ENCODE assay signal across 1 cellular context in the genomic region with DNA sequence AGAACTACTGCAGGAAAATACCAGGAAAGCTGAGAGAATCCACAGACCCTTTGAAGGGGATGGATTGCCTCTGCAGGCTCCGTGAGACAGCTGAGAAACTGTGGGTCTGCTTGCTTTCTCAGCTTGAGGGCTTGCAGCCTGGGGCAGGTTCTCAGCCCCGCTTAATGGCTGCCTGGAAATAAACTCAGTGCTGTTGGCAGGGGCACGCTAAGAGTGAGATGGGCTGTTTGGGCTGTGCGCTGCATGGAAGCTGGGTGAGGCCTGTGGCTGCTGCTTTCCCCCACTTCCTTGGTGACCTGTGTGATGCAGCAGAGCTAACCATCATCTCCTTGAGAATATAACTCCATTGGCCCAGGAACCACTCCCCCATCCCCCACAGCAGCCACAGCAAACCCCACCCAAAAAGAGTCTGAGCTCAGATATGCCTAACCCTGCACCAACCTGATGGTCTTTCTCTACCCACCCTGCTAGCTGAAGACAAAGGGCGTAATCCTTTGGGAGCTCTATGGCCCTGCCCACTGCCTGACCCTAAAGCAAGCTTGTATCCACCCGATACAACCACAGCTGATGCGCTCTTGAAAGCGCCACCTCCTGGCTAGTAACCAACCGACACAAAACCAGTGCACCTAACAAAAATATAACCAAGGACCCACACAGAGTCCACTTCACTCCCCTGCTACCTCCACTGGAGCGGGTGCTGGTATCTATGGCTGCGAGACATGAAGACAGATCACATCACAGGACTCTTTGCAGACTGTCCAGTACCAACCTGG.
TF ChIP-seq lines count a peak whose summit lies in the region.

No MANE protein-coding gene starts in this region.

TF ChIP-seq in HepG2, 621 proteins besides CTCF, POLR2A, EP300 and RAD21 (continued from another document):
- TF ChIP-seq, protein P1, sequence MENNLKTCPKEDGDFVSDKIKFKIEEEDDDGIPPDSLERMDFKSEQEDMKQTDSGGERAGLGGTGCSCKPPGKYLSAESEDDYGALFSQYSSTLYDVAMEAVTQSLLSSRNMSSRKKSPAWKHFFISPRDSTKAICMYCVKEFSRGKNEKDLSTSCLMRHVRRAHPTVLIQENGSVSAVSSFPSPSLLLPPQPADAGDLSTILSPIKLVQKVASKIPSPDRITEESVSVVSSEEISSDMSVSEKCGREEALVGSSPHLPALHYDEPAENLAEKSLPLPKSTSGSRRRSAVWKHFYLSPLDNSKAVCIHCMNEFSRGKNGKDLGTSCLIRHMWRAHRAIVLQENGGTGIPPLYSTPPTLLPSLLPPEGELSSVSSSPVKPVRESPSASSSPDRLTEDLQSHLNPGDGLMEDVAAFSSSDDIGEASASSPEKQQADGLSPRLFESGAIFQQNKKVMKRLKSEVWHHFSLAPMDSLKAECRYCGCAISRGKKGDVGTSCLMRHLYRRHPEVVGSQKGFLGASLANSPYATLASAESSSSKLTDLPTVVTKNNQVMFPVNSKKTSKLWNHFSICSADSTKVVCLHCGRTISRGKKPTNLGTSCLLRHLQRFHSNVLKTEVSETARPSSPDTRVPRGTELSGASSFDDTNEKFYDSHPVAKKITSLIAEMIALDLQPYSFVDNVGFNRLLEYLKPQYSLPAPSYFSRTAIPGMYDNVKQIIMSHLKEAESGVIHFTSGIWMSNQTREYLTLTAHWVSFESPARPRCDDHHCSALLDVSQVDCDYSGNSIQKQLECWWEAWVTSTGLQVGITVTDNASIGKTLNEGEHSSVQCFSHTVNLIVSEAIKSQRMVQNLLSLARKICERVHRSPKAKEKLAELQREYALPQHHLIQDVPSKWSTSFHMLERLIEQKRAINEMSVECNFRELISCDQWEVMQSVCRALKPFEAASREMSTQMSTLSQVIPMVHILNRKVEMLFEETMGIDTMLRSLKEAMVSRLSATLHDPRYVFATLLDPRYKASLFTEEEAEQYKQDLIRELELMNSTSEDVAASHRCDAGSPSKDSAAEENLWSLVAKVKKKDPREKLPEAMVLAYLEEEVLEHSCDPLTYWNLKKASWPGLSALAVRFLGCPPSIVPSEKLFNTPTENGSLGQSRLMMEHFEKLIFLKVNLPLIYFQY (CRISPR knock-in tag; IDR thresholded peaks at IDR 0.05; ENCODE audit: borderline replicate concordance), result no peak
- TF ChIP-seq CAMTA2 (CRISPR knock-in tag; IDR thresholded peaks at IDR 0.05; ENCODE audit: borderline replicate concordance) (no peak), ZNF3 (CRISPR knock-in tag; IDR thresholded peaks at IDR 0.05) (no peak), MTF2 (CRISPR knock-in tag; IDR thresholded peaks at IDR 0.05; ENCODE audit: borderline replicate concordance) (no peak), ZNF614 (CRISPR knock-in tag; IDR thresholded peaks at IDR 0.05; ENCODE audit: borderline replicate concordance) (no peak), ZNF772 (CRISPR knock-in tag; IDR thresholded peaks at IDR 0.05) (no peak), ATF1 (CRISPR knock-in tag; IDR thresholded peaks at IDR 0.05) (no peak), MED8 (CRISPR knock-in tag; IDR thresholded peaks at IDR 0.05; ENCODE audit: insufficient replicate concordance) (no peak)
- TF ChIP-seq, protein P2, sequence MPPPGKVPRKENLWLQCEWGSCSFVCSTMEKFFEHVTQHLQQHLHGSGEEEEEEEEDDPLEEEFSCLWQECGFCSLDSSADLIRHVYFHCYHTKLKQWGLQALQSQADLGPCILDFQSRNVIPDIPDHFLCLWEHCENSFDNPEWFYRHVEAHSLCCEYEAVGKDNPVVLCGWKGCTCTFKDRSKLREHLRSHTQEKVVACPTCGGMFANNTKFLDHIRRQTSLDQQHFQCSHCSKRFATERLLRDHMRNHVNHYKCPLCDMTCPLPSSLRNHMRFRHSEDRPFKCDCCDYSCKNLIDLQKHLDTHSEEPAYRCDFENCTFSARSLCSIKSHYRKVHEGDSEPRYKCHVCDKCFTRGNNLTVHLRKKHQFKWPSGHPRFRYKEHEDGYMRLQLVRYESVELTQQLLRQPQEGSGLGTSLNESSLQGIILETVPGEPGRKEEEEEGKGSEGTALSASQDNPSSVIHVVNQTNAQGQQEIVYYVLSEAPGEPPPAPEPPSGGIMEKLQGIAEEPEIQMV (CRISPR knock-in tag; IDR thresholded peaks at IDR 0.05; ENCODE audit: low read depth), result no peak
- TF ChIP-seq, protein P3, sequence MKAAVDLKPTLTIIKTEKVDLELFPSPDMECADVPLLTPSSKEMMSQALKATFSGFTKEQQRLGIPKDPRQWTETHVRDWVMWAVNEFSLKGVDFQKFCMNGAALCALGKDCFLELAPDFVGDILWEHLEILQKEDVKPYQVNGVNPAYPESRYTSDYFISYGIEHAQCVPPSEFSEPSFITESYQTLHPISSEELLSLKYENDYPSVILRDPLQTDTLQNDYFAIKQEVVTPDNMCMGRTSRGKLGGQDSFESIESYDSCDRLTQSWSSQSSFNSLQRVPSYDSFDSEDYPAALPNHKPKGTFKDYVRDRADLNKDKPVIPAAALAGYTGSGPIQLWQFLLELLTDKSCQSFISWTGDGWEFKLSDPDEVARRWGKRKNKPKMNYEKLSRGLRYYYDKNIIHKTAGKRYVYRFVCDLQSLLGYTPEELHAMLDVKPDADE (CRISPR knock-in tag; IDR thresholded peaks at IDR 0.05), result no peak
- TF ChIP-seq, protein P4, sequence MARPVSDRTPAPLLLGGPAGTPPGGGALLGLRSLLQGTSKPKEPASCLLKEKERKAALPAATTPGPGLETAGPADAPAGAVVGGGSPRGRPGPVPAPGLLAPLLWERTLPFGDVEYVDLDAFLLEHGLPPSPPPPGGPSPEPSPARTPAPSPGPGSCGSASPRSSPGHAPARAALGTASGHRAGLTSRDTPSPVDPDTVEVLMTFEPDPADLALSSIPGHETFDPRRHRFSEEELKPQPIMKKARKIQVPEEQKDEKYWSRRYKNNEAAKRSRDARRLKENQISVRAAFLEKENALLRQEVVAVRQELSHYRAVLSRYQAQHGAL (CRISPR knock-in tag; IDR thresholded peaks at IDR 0.05; ENCODE audit: not compliant biosample characterization), result no peak
- TF ChIP-seq, protein P5, sequence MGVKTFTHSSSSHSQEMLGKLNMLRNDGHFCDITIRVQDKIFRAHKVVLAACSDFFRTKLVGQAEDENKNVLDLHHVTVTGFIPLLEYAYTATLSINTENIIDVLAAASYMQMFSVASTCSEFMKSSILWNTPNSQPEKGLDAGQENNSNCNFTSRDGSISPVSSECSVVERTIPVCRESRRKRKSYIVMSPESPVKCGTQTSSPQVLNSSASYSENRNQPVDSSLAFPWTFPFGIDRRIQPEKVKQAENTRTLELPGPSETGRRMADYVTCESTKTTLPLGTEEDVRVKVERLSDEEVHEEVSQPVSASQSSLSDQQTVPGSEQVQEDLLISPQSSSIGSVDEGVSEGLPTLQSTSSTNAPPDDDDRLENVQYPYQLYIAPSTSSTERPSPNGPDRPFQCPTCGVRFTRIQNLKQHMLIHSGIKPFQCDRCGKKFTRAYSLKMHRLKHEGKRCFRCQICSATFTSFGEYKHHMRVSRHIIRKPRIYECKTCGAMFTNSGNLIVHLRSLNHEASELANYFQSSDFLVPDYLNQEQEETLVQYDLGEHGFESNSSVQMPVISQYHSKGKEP (CRISPR knock-in tag; IDR thresholded peaks at IDR 0.05), result no peak
